In the genomic region with DNA sequence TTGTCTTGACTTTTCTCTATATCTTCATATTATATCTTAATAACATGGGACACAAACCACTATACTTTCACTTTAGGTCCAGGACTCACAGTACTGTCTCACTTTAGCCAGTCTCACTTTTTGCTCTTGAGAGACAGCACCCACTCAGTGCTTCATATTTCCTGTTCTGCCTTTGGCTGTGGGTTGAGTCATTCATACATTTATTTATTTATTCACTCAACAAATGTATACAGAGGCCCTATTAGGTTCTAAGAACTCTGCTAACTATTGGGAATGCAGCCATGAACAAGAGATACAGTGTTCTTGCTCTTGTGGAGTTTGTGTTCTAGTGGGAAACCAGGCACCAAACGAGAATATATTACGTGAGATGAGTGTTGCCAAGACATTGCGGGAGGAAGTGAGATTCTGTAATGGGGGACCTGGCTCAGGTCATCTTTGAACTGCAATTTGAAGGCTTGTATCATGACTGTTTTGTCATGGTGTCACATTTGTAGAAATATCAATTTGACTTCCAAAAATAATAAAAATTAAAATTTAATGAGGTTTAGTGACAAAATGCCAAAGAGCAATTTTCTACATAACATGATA, we compare ENCODE assay signal across 29 cellular contexts.
DNase-seq lines count a peak whose midpoint lies in the region; ATAC-seq, FAIRE-seq and TF ChIP-seq lines count a peak whose summit lies in the region.
"Had no signal": no experiment of that assay in that cellular context is flagged by ENCODE, and none has a peak within 500 bp of the region (broad histone marks: within the 10 kb centered on the region; RNA-seq: fewer than 3 reads in every experiment).

No MANE protein-coding gene starts in this region.

- H3K4me3 Mint-ChIP-seq in activated CD4-positive, alpha-beta T cell treated with anti-CD3 and anti-CD28 coated beads, Interleukin-2, amount 10 ng/mL, durations not matched to agents 7 days and 5 days = no peak overlapping the region
- H3K4me3 Mint-ChIP-seq: activated naive CD8-positive, alpha-beta T cell treated with anti-CD3 and anti-CD28 coated beads, Interleukin-2, amount 50 U/mL, for 24 hours; B cell; endodermal cell; H9; naive B cell had no signal

- BruUV-seq in GM12878 (replicated peaks; lab: Mats Ljungman, UMichigan) = no TSS peak

- H2AFZ ChIP-seq in GM12878 (ENCODE audit: control insufficient read depth, low read depth, low read length) (no peak overlapping the region), Karpas-422 (ENCODE audit: low read length) (no peak overlapping the region)

- H3K27me3 ChIP-seq in GM12878 (replicated peaks in 1 of 2; ENCODE audit: control insufficient read depth in 2 of 2, insufficient read depth in 2 of 2, low read length in 1 of 2) (no peaks in the 10 kb centered on the region), Karpas-422 (ENCODE audit: low read length) (no peaks in the 10 kb centered on the region)
- H3K27me3 ChIP-seq: brain microvascular endothelial cell, heart left ventricle, Peyer's patch, tibial artery had no signal

- H3K4me3 ChIP-seq in GM12878 (no peak overlapping the region), skeletal muscle cell (ENCODE audit: low read depth, low read length) (no peak overlapping the region), Karpas-422 (ENCODE audit: low read length) (no peak overlapping the region)
- H3K4me3 ChIP-seq: coronary artery, heart left ventricle, K562, Peyer's patch, SK-N-MC, tibial artery had no signal

- no peaks in the 10 kb centered on the region for H3K36me3 Mint-ChIP-seq in activated CD4-positive, alpha-beta T cell treated with anti-CD3 and anti-CD28 coated beads, Interleukin-2, amount 10 ng/mL, durations not matched to agents 7 days and 5 days (ENCODE audit: low read depth)
- H3K36me3 Mint-ChIP-seq: naive B cell had no signal

- no peak overlapping the region for H3K27ac ChIP-seq in GM12878 (ENCODE audit: control insufficient read depth, insufficient read depth)
- no peak overlapping the region for H3K27ac ChIP-seq in Karpas-422 (ENCODE audit: low read length)
- H3K27ac ChIP-seq: brain microvascular endothelial cell, coronary artery, heart left ventricle, Peyer's patch, SK-N-MC, tibial artery, VCaP had no signal

- POLR2A ChIA-PET in GM12878 (lab: Charles Lee) = no interaction called here
- POLR2A ChIA-PET in activated CD4-positive, alpha-beta T cell treated with anti-CD3 and anti-CD28 coated beads, Interleukin-2, amount 10 ng/mL, durations not matched to agents 7 days and 5 days (lab: Charles Lee) = no interaction called here

- no peak overlapping the region for H3K4me2 ChIP-seq in GM12878 (ENCODE audit: control insufficient read depth, insufficient read depth)
- H3K4me2 ChIP-seq in Karpas-422 (ENCODE audit: low read depth, low read length, poor library complexity, severe bottlenecking) = no peak overlapping the region

- WGBS in GM12878 (ENCODE audit: insufficient coverage, insufficient replicate concordance, low lambda C conversion rate, missing lambda C conversion rate) = 23% methylated on average over 3 of the region's 3 CpGs

- CTCF ChIA-PET in GM12878 (lab: Yijun Ruan, JAX) = no interaction called here
- CTCF ChIA-PET in activated CD4-positive, alpha-beta T cell treated with anti-CD3 and anti-CD28 coated beads, Interleukin-2, amount 10 ng/mL, durations not matched to agents 7 days and 5 days (lab: Charles Lee) = no interaction called here

- H3K27me3 Mint-ChIP-seq in activated CD4-positive, alpha-beta T cell treated with anti-CD3 and anti-CD28 coated beads, Interleukin-2, amount 10 ng/mL, durations not matched to agents 7 days and 5 days = no peaks in the 10 kb centered on the region

- H3K27ac Mint-ChIP-seq in activated CD4-positive, alpha-beta T cell treated with anti-CD3 and anti-CD28 coated beads, Interleukin-2, amount 10 ng/mL, durations not matched to agents 7 days and 5 days = no peak overlapping the region
- H3K27ac Mint-ChIP-seq: activated naive CD8-positive, alpha-beta T cell treated with anti-CD3 and anti-CD28 coated beads, Interleukin-2, amount 50 U/mL, for 24 hours; B cell; endodermal cell; H9; naive B cell had no signal

- H3K36me3 ChIP-seq in GM12878 (ENCODE audit: control insufficient read depth in 2 of 2, insufficient read depth in 2 of 2, low read length in 1 of 2) = no peaks in the 10 kb centered on the region
- no peaks in the 10 kb centered on the region for H3K36me3 ChIP-seq in Karpas-422 (ENCODE audit: insufficient read depth, low read length)
- H3K36me3 ChIP-seq: brain microvascular endothelial cell, heart left ventricle, Peyer's patch, tibial artery had no signal

- no peak for TF ChIP-seq RAD21 in GM12878 (IDR thresholded peaks at IDR 0.05; ENCODE audit: insufficient read depth, low read depth, low read length)

- intact Hi-C loops in GM12878 (cut with micrococcal nuclease; ENCODE audit: unreplicated experiment) = loop anchor here (5.0 kb wide), 1 partner anchor 35 kb away; no protein-coding TSS in a partner anchor

- H3K79me2 ChIP-seq in GM12878 (ENCODE audit: control insufficient read depth, insufficient read depth, low read length) (no peaks in the 10 kb centered on the region), Karpas-422 (ENCODE audit: low read length) (no peaks in the 10 kb centered on the region)

- no peak for TF ChIP-seq POLR2A in GM12878 (IDR thresholded peaks at IDR 0.05; ENCODE audit: low read depth, low read length)

- H3K9me3 ChIP-seq in GM12878 (replicated peaks; ENCODE audit: control insufficient read depth, insufficient read depth, low read length) (no peaks in the 10 kb centered on the region), Karpas-422 (ENCODE audit: low read length) (no peaks in the 10 kb centered on the region)
- H3K9me3 ChIP-seq: Peyer's patch, tibial artery had no signal

- in situ Hi-C loops in GM12878 (cut with MboI) = no loop called here

- H4K20me1 ChIP-seq in GM12878 (ENCODE audit: control insufficient read depth, insufficient read depth) (no peaks in the 10 kb centered on the region), Karpas-422 (ENCODE audit: insufficient read depth, low read depth, low read length) (no peaks in the 10 kb centered on the region)

- FAIRE-seq in GM12878 (lab: Jason Lieb, UNC) = no peak
- FAIRE-seq: GM18507, K562 had no signal

- H3K4me1 ChIP-seq in GM12878 (ENCODE audit: control insufficient read depth, insufficient read depth, low read length) = no peaks in the 10 kb centered on the region
- H3K4me1 ChIP-seq in Karpas-422 (ENCODE audit: low read length) = no peaks in the 10 kb centered on the region
- H3K4me1 ChIP-seq: heart left ventricle, Peyer's patch, tibial artery had no signal

- no peaks in the 10 kb centered on the region for H3K9me2 ChIP-seq in Karpas-422 (replicated peaks; ENCODE audit: insufficient read depth, low read length)

- no peak for TF ChIP-seq EP300 in GM12878 (IDR thresholded peaks at IDR 0.05; ENCODE audit: borderline replicate concordance in 1 of 2, control insufficient read depth in 1 of 2, low read depth in 2 of 2, low read length in 2 of 2)

- no peaks in the 10 kb centered on the region for H3K4me1 Mint-ChIP-seq in activated CD4-positive, alpha-beta T cell treated with anti-CD3 and anti-CD28 coated beads, Interleukin-2, amount 10 ng/mL, durations not matched to agents 7 days and 5 days
- H3K4me1 Mint-ChIP-seq: activated naive CD8-positive, alpha-beta T cell treated with anti-CD3 and anti-CD28 coated beads, Interleukin-2, amount 50 U/mL, for 24 hours; B cell; endodermal cell; H9; naive B cell had no signal

- SMC1A ChIA-PET in GM12878 (lab: Charles Lee; ENCODE audit: uncharacterized antibody, unreplicated experiment) = no interaction called here

- H3K9ac ChIP-seq in GM12878 (ENCODE audit: control insufficient read depth, insufficient read depth, low read length) (no peak overlapping the region), Karpas-422 (ENCODE audit: low read length) (no peak overlapping the region)

- H3K9me3 Mint-ChIP-seq in activated CD4-positive, alpha-beta T cell treated with anti-CD3 and anti-CD28 coated beads, Interleukin-2, amount 10 ng/mL, durations not matched to agents 7 days and 5 days = no peaks in the 10 kb centered on the region

- no peak for TF ChIP-seq CTCF in GM12878 (IDR thresholded peaks at IDR 0.05 in 2 of 3, conservative IDR thresholded peaks at IDR 0.05 in 1 of 3; ENCODE audit: control insufficient read depth in 2 of 3, extremely low read depth in 1 of 3, insufficient read depth in 1 of 3, low read depth in 3 of 3, low read length in 3 of 3)

- ATAC-seq in GM12878 (peak; percentile 80), HG03280 (IDR thresholded peaks at IDR 0.05; ENCODE audit: unreplicated experiment) (no peak)
- ATAC-seq: activated naive CD8-positive, alpha-beta T cell treated with anti-CD3 and anti-CD28 coated beads, Interleukin-2, amount 50 U/mL, for 24 hours; heart left ventricle; K562; left colon; stimulated activated naive CD8-positive, alpha-beta T cell treated with anti-CD3 and anti-CD28 coated beads, Interleukin-15, Interleukin-2, amounts not matched to agents 100 U/mL and 50 U/mL, for 24 hours had no signal

- RAD21 ChIA-PET in GM12878 (lab: Charles Lee; ENCODE audit: unreplicated experiment) = no interaction called here

- DNase-seq in EL (peak; percentile 1), M059J (ENCODE audit: low read depth) (peak; percentile 75), GM12878 (ENCODE audit: low read depth, low spot score) (no peak), skeletal muscle cell (ENCODE audit: low read depth) (peak; percentile 49), Karpas-422 (no peak)
- no peak for DNase-seq in activated CD4-positive, alpha-beta T cell treated with anti-CD3 and anti-CD28 coated beads, Interleukin-2, amount 10 ng/mL, durations not matched to agents 7 days and 5 days
- DNase-seq: activated CD4-positive, alpha-beta T cell treated with anti-CD3 and anti-CD28 coated beads, Interleukin-2, amount 50 U/mL, for 4 hours; activated effector memory CD4-positive, alpha-beta T cell treated with anti-CD3 and anti-CD28 coated beads, Interleukin-2, amount 50 U/mL, for 16 hours; activated naive CD8-positive, alpha-beta T cell treated with anti-CD3 and anti-CD28 coated beads, Interleukin-2, amount 50 U/mL, for 24 hours; brain microvascular endothelial cell; COR-L47; endodermal cell; H9; heart left ventricle; left colon; naive B cell; NCI-H1694 treated with DMSO at 0.1 percent for 48 hours; Peyer's patch; stimulated activated CD4-positive, alpha-beta T cell treated with anti-CD3 and anti-CD28 coated beads, Interleukin-4, amount 100 ng/mL, for 24 hours; stimulated activated naive CD8-positive, alpha-beta T cell treated with anti-CD3 and anti-CD28 coated beads, Interleukin-15, Interleukin-2, amounts not matched to agents 100 U/mL and 50 U/mL, for 24 hours; T-helper 2 cell; tibial artery had no signal

TF ChIP-seq in GM12878, 131 proteins besides CTCF, POLR2A, EP300 and RAD21:
- peak; percentile 58; the same call in 1 of the 2 replicates for TF ChIP-seq ZNF24 (IDR thresholded peaks at IDR 0.05)
- TF ChIP-seq SPI1 (IDR thresholded peaks at IDR 0.05; ENCODE audit: borderline replicate concordance, insufficient read depth, low read depth, low read length) = peak; percentile 74; the same call in 1 of the 2 replicates
- TF ChIP-seq CHD4 (IDR thresholded peaks at IDR 0.05) = no peak
- TF ChIP-seq DPF2 (IDR thresholded peaks at IDR 0.05) = 0 out of 2 replicates have a peak, but pooled peaks have one; percentile 23

Comparison
In these comparisons a context has a peak if more than half of its experiments do, and no peak if none do; other contexts are left out.
1. DNase-seq: peak in EL (single experiment), M059J (single experiment) and skeletal muscle cell (single experiment); none in GM12878 (single experiment), Karpas-422 (single experiment) and activated CD4-positive, alpha-beta T cell treated with anti-CD3 and anti-CD28 coated beads, Interleukin-2, amount 10 ng/mL, durations not matched to agents 7 days and 5 days (single experiment).